ENCODE assay signal across 8 cellular contexts in genomic region chr15:60362318-60363023, GRCh38. TPM values are rescaled to one million over a fixed set of nuclear protein-coding genes. Genes with fewer than 3 reads are reported as not detected.
DNase-seq lines count a peak whose midpoint lies in the region; ATAC-seq and TF ChIP-seq lines count a peak whose summit lies in the region.

No MANE protein-coding gene starts in this region.

- no peak overlapping the region for H3K27ac ChIP-seq in muscle layer of colon (ENCODE audit: low read depth, low read length)

- H3K9me3 ChIP-seq in muscle layer of colon (ENCODE audit: low read length), result no peaks in the 10 kb centered on the region

- ATAC-seq in HG02642 (IDR thresholded peaks at IDR 0.05; ENCODE audit: poor library complexity, unreplicated experiment) (no peak), GM21390 (IDR thresholded peaks at IDR 0.05; ENCODE audit: unreplicated experiment) (no peak), HG03159 (IDR thresholded peaks at IDR 0.05; ENCODE audit: unreplicated experiment) (no peak)

- in situ Hi-C loops in astrocyte of the spinal cord (cut with HindIII; ENCODE audit: low sequenced_read_pairs), result no loop called here

- H3K27me3 ChIP-seq in muscle layer of colon (ENCODE audit: control insufficient read depth in 1 of 2, insufficient read depth in 2 of 2, low read length in 2 of 2), result no peaks in the 10 kb centered on the region

- peak; percentile 55 for DNase-seq in AG08396 (ENCODE audit: low spot score)
- peak; percentile 32 for DNase-seq in MV-4-11 (lab: John Stamatoyannopoulos, UW)
- peak; percentile 69 for DNase-seq in astrocyte of the spinal cord (ENCODE audit: low read depth, low spot score)
- DNase-seq in occipital lobe (lab: John Stamatoyannopoulos, UW), result no peak

- H3K36me3 ChIP-seq in muscle layer of colon (ENCODE audit: insufficient read depth, low read length), result peaks cover 13% of the 10 kb centered on the region

- peaks cover 43% of the 10 kb centered on the region for H3K4me1 ChIP-seq in muscle layer of colon (ENCODE audit: insufficient read depth, low read length)

- H3K4me3 ChIP-seq in astrocyte of the spinal cord (ENCODE audit: low read depth, low read length), result no peak overlapping the region
- H3K4me3 ChIP-seq in muscle layer of colon (ENCODE audit: low read depth in 1 of 2, low read length in 2 of 2), result no peak overlapping the region

- peak overlapping the region; percentile 9 for H3K9ac ChIP-seq in muscle layer of colon (ENCODE audit: low read length)

- TF ChIP-seq CTCF in astrocyte of the spinal cord (IDR thresholded peaks at IDR 0.05; ENCODE audit: low read depth, low read length), result no peak

RNA-seq across cellular contexts. Expression of gene ANXA2, which starts 35.3 kb away (rescaled TPM):
- total RNA-seq in occipital lobe, result 46.2 TPM
